15 cellular contexts compared by ENCODE assay signal in the genomic region with DNA sequence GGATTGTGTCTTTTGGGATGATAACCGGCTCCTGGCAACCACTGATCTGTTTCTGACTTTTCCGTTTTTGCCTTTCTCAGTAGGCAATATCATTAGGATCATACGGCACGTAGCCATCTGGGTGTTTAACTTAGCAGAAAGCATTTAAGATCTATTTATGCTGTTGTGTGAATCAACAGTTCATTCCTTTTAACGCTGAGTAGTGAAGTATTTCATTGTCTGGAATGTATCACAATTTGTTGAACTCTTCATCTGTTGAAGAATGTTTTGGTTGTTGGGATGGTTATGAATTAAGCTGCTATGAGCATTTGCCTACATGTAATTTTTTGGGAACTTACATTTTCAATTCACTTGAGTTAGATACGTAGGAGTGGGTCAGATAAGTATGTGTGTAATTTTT.
A peak's percentile ranks its signal among the peaks of the same experiment; 100 is the strongest.
DNase-seq lines count a peak whose midpoint lies in the region; ATAC-seq, FAIRE-seq and TF ChIP-seq lines count a peak whose summit lies in the region.
"Had no signal": no experiment of that assay in that cellular context is flagged by ENCODE, and none has a peak within 500 bp of the region (broad histone marks: within the 10 kb centered on the region; RNA-seq: fewer than 3 reads in every experiment).

No MANE protein-coding gene starts in this region.

- H3K36me3 ChIP-seq in SK-N-MC (ENCODE audit: insufficient read depth, low read length) (0 out of 2 replicates have a peak, but pooled peaks cover 7% of the 10 kb centered on the region), fibroblast of lung (ENCODE audit: control insufficient read depth, insufficient read depth, low read length) (no peaks in the 10 kb centered on the region)

- peak overlapping the region; percentile 97 for H3K27ac ChIP-seq in SK-N-MC
- H3K27ac ChIP-seq in fibroblast of lung (ENCODE audit: insufficient read depth, low read length) = no peak overlapping the region

- TF ChIP-seq CTCF in fibroblast of lung (conservative IDR thresholded peaks at IDR 0.05 in 1 of 2, IDR thresholded peaks at IDR 0.05 in 1 of 2; ENCODE audit: low read depth in 1 of 2, low read length in 2 of 2) = no peak

- H4K20me1 ChIP-seq in fibroblast of lung (ENCODE audit: control insufficient read depth, extremely low read depth, insufficient read depth, low read length) = no peaks in the 10 kb centered on the region

- H2AFZ ChIP-seq in fibroblast of lung (ENCODE audit: low read length) = no peak overlapping the region

- H3K4me3 ChIP-seq in SK-N-MC = peak overlapping the region; percentile 74
- H3K4me3 ChIP-seq in fibroblast of lung (replicated peaks in 1 of 4; ENCODE audit: control extremely low read depth in 1 of 4, insufficient read depth in 1 of 4, low read depth in 3 of 4, low read length in 4 of 4) = no peak overlapping the region
- H3K4me3 ChIP-seq: GM12878 had no signal

- H3K9me3 ChIP-seq in SK-N-MC (ENCODE audit: low read depth, low read length) = peaks cover 2% of the 10 kb centered on the region; the same call in 1 of the 2 replicates
- H3K9me3 ChIP-seq in fibroblast of lung (ENCODE audit: control insufficient read depth, insufficient read depth, low read depth, low read length) = no peaks in the 10 kb centered on the region

- H3K4me2 ChIP-seq in fibroblast of lung (ENCODE audit: extremely low read depth, insufficient read depth, low read length) = no peak overlapping the region

- DNase-seq in HTR-8/SVneo (ENCODE audit: insufficient read length, low spot score) = no peak
- DNase-seq in SK-N-MC (ENCODE audit: low read depth, low spot score) = no peak
- peak; percentile 4 to 16 for DNase-seq in fibroblast of lung (ENCODE audit: low read depth in 2 of 2)
- no peak for DNase-seq in urothelium cell line (ENCODE audit: low spot score)
- no peak for DNase-seq in stimulated activated naive CD4-positive, alpha-beta T cell treated with Interleukin-2 at 50 U/mL for 16 hours (lab: John Stamatoyannopoulos, UW)
- DNase-seq in COLO668 (lab: John Stamatoyannopoulos, UW; ENCODE audit: unreplicated experiment) = no peak
- DNase-seq: COR-L47, NCI-H1048, NCI-H146, NCI-H2081 treated with DMSO at 0.1 percent for 48 hours, NCI-H774, RPMI8226 had no signal

- no peak for ATAC-seq in GM18907 (IDR thresholded peaks at IDR 0.05; ENCODE audit: unreplicated experiment)
- ATAC-seq: GM12878, HCT116 had no signal

- no peaks in the 10 kb centered on the region for H3K4me1 ChIP-seq in fibroblast of lung (ENCODE audit: control insufficient read depth, extremely low read depth, insufficient read depth, low read length)

- H3K9ac ChIP-seq in SK-N-MC (ENCODE audit: insufficient read length) (no peak overlapping the region), fibroblast of lung (ENCODE audit: insufficient read depth, low read length) (no peak overlapping the region)

- no peaks in the 10 kb centered on the region for H3K27me3 ChIP-seq in fibroblast of lung (ENCODE audit: control insufficient read depth, insufficient read depth, low read length)

- H3K79me2 ChIP-seq in fibroblast of lung (ENCODE audit: control insufficient read depth, insufficient read depth, low read length) = no peaks in the 10 kb centered on the region

- FAIRE-seq in HTR-8/SVneo (lab: Jason Lieb, UNC) (peak; percentile 58), urothelium cell line (lab: Jason Lieb, UNC) (peak; percentile 89)
- FAIRE-seq: GM12878 had no signal

Comparison
In these comparisons a context has a peak if more than half of its experiments do, and no peak if none do; other contexts are left out.
1. DNase-seq: peak in fibroblast of lung (2 of 2); none in HTR-8/SVneo (single experiment), SK-N-MC (single experiment), urothelium cell line (single experiment), stimulated activated naive CD4-positive, alpha-beta T cell treated with Interleukin-2 at 50 U/mL for 16 hours (single experiment) and COLO668 (single experiment).